ENCODE assay signal across 8 cellular contexts in the genomic region with DNA sequence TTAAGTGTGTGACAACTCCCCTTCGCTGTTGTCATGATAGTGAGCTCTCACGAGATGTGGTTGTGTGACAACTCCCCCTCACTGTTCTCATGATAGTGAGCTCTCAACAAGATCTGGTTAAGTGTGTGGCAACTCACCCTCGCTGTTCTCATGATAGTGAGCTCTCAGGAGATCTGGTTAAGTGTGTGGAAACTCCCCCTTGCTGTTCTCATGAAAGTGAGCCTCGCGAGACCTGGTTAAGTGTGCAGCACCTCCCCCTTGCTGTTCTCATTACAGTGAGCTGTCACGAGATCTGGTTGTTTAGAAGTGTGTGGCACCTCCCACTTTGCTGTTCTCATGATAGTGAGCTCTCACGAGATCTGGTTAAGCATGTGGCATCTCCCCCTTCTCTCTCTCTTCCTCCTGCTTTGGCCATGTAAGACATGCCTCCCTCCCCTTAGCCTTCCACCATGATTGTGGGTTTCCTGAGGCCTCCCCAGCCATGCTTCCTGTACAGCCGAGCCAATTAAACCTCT. TPM values are rescaled to one million over a fixed set of nuclear protein-coding genes. Genes with fewer than 3 reads are reported as not detected.
A peak's percentile ranks its signal among the peaks of the same experiment; 100 is the strongest.
DNase-seq lines count a peak whose midpoint lies in the region; ATAC-seq and TF ChIP-seq lines count a peak whose summit lies in the region.

No MANE protein-coding gene starts in this region.

- H3K27me3 ChIP-seq in esophagus muscularis mucosa: no peaks in the 10 kb centered on the region
- no peaks in the 10 kb centered on the region for H3K27me3 ChIP-seq in suprapubic skin

- CTCF ChIA-PET in OCI-LY7 (lab: Charles Lee; ENCODE audit: unreplicated experiment): interaction anchor here (0.6 kb wide), 1 partner anchor 27 kb away, joined by 3 read pairs; no protein-coding TSS in a partner anchor

- POLR2A ChIA-PET in OCI-LY7 (lab: Charles Lee): interaction anchor here (0.6 to 0.9 kb wide), 2 partner anchors 103 to 170 kb away, joined by 3 to 4 read pairs; no protein-coding TSS in a partner anchor

- H3K9me3 ChIP-seq in OCI-LY7 (ENCODE audit: low read length) (no peaks in the 10 kb centered on the region), esophagus muscularis mucosa (no peaks in the 10 kb centered on the region), suprapubic skin (no peaks in the 10 kb centered on the region)

- 81% methylated on average over 8 of the region's 8 CpGs for WGBS in esophagus muscularis mucosa
- 76% methylated on average over 8 of the region's 8 CpGs for WGBS in suprapubic skin

- TF ChIP-seq CTCF in OCI-LY7 (conservative IDR thresholded peaks at IDR 0.05; ENCODE audit: low read length): no peak
- no peak for TF ChIP-seq CTCF in esophagus muscularis mucosa (IDR thresholded peaks at IDR 0.05)
- no peak for TF ChIP-seq CTCF in suprapubic skin (IDR thresholded peaks at IDR 0.05)

- TF ChIP-seq POLR2A in esophagus muscularis mucosa (IDR thresholded peaks at IDR 0.05; ENCODE audit: low read depth): no peak
- TF ChIP-seq POLR2A in suprapubic skin (IDR thresholded peaks at IDR 0.05): no peak

- no peaks in the 10 kb centered on the region for H4K20me1 ChIP-seq in OCI-LY7 (ENCODE audit: insufficient read depth, low read length)

- H3K4me2 ChIP-seq in OCI-LY7 (ENCODE audit: low read length): 0 out of 2 replicates have a peak overlapping the region, but pooled peaks have one; percentile 7

- no peaks in the 10 kb centered on the region for H3K9me2 ChIP-seq in OCI-LY7 (ENCODE audit: insufficient read depth, low read length)

- H3K36me3 ChIP-seq in OCI-LY7 (ENCODE audit: insufficient read depth, low read length) (peaks cover 94% of the 10 kb centered on the region), esophagus muscularis mucosa (peaks cover 82 to 100% (median 97%) of the 10 kb centered on the region in 4 donors), suprapubic skin (peaks cover 99% of the 10 kb centered on the region)

- peak; percentile 85 for ATAC-seq in stimulated activated naive CD8-positive, alpha-beta T cell treated with anti-CD3 and anti-CD28 coated beads, Interleukin-15, Interleukin-2, amounts not matched to agents 100 U/mL and 50 U/mL, for 24 hours

- H3K4me3 ChIP-seq in OCI-LY7 (ENCODE audit: low read depth, low read length, poor library complexity, severe bottlenecking): peak overlapping the region; percentile 9
- no peak overlapping the region for H3K4me3 ChIP-seq in esophagus muscularis mucosa
- no peak overlapping the region for H3K4me3 ChIP-seq in suprapubic skin

- H3K79me2 ChIP-seq in OCI-LY7 (ENCODE audit: insufficient read depth, low read depth, low read length): no peaks in the 10 kb centered on the region

- H3K27ac ChIP-seq in OCI-LY7 (ENCODE audit: low read depth, low read length, poor library complexity, severe bottlenecking) (peak overlapping the region; percentile 47), esophagus muscularis mucosa (replicated peaks in 1 of 4) (no peak overlapping the region), suprapubic skin (no peak overlapping the region)

- peaks cover 40% of the 10 kb centered on the region for H3K4me1 ChIP-seq in OCI-LY7 (ENCODE audit: insufficient read depth, low read length, poor library complexity, severe bottlenecking)
- H3K4me1 ChIP-seq in esophagus muscularis mucosa: peaks cover 0 to 4% (median 0%) of the 10 kb centered on the region in 4 donors
- no peaks in the 10 kb centered on the region for H3K4me1 ChIP-seq in suprapubic skin

- intact Hi-C loops in OCI-LY7 (cut with micrococcal nuclease; ENCODE audit: unreplicated experiment): no loop called here
- intact Hi-C loops in esophagus muscularis mucosa (cut with DNase I): no loop called here

- no peak for TF ChIP-seq EP300 in esophagus muscularis mucosa (IDR thresholded peaks at IDR 0.05)
- TF ChIP-seq EP300 in suprapubic skin (IDR thresholded peaks at IDR 0.05): no peak

- H2AFZ ChIP-seq in OCI-LY7 (ENCODE audit: low read length): no peak overlapping the region

- DNase-seq in activated gamma-delta T cell treated with anti-CD3 and anti-CD28 coated beads, Interleukin-2, amount 50 U/mL, for 16 hours (ENCODE audit: low read depth): peak; percentile 14
- DNase-seq in activated gamma-delta T cell (lab: John Stamatoyannopoulos, UW): no peak
- DNase-seq in OCI-LY7 (ENCODE audit: low spot score): peak; percentile 53
- DNase-seq in dermis blood vessel endothelial cell: peak; percentile 20
- DNase-seq in stimulated activated naive CD8-positive, alpha-beta T cell treated with anti-CD3 and anti-CD28 coated beads, Interleukin-15, Interleukin-2, amounts not matched to agents 100 U/mL and 50 U/mL, for 24 hours: peak; percentile 39
- DNase-seq in esophagus muscularis mucosa (ENCODE audit: extremely low spot score): no peak
- DNase-seq in AML-193 (lab: John Stamatoyannopoulos, UW): no peak
- no peak for DNase-seq in suprapubic skin (ENCODE audit: low spot score in 2 of 2)

- no TSS peak for BruUV-seq in OCI-LY7 (replicated peaks; lab: Mats Ljungman, UMichigan)

RNA-seq across cellular contexts. Expression of a gene that starts 25.1 kb away (rescaled TPM):
- 33.9 and 45.4 TPM in 2 replicates for total RNA-seq in OCI-LY7 (2014; rRNA removed; shearing (Covaris generic))
- total RNA-seq in OCI-LY7 (2022) (97.5 and 137 TPM in 2 replicates), dermis blood vessel endothelial cell (85.3 and 134 TPM in 2 replicates), esophagus muscularis mucosa (10 to 100 TPM; 45.3 to 66.3 (median 53.1) TPM), suprapubic skin (100 to 1,000 TPM; 128 to 251 (median 164) TPM)

RNA-seq across cellular contexts. Expression of a gene that starts 31.7 kb away (rescaled TPM):
- 90.1 and 109 TPM in 2 replicates for total RNA-seq in OCI-LY7 (2014; rRNA removed; shearing (Covaris generic))
- total RNA-seq in OCI-LY7 (2022): 146 and 166 TPM in 2 replicates
- 97.7 and 121 TPM in 2 replicates for total RNA-seq in dermis blood vessel endothelial cell
- 10 to 100 TPM; 58.6 to 89.2 (median 81.9) TPM for total RNA-seq in esophagus muscularis mucosa
- 100 to 1,000 TPM in 1 of 4 donors, 10 to 100 TPM in 3; 77.9 to 134 (median 79.8) TPM for total RNA-seq in suprapubic skin

RNA-seq across cellular contexts. Expression of a gene that starts 32.5 kb away (rescaled TPM):
- 18.3 and 24.5 TPM in 2 replicates for total RNA-seq in OCI-LY7 (2014; rRNA removed; shearing (Covaris generic))
- total RNA-seq in OCI-LY7 (2022) (22.8 and 23.5 TPM in 2 replicates), dermis blood vessel endothelial cell (10.6 and 12.9 TPM in 2 replicates), esophagus muscularis mucosa (10 to 100 TPM in 3 of 4 donors, 1 to 10 TPM in 1; 8.1 to 17.2 (median 10.6) TPM), suprapubic skin (10 to 100 TPM; 13.3 to 23.8 (median 18.8) TPM)

Comparison
In these comparisons a context has a peak if more than half of its experiments do, and no peak if none do; other contexts are left out.
1. DNase-seq: peak in activated gamma-delta T cell treated with anti-CD3 and anti-CD28 coated beads, Interleukin-2, amount 50 U/mL, for 16 hours (single experiment), OCI-LY7 (single experiment), dermis blood vessel endothelial cell (single experiment) and stimulated activated naive CD8-positive, alpha-beta T cell treated with anti-CD3 and anti-CD28 coated beads, Interleukin-15, Interleukin-2, amounts not matched to agents 100 U/mL and 50 U/mL, for 24 hours (single experiment); none in activated gamma-delta T cell (single experiment), esophagus muscularis mucosa (single experiment), AML-193 (0 of 2) and suprapubic skin (0 of 2).